26 cellular contexts compared by ENCODE assay signal in genomic region chr12:127147724-127148123, GRCh38.
DNase-seq lines count a peak whose midpoint lies in the region; ATAC-seq and TF ChIP-seq lines count a peak whose summit lies in the region.
"Had no signal": no experiment of that assay in that cellular context is flagged by ENCODE, and none has a peak within 500 bp of the region (broad histone marks: within the 10 kb centered on the region; RNA-seq: fewer than 3 reads in every experiment).

No MANE protein-coding gene starts in this region.

- no peak overlapping the region for H3K23ac ChIP-seq in H9 (ENCODE audit: insufficient read length, low read depth, low read length)

- no peak for TF ChIP-seq CTCF in H9 (conservative IDR thresholded peaks at IDR 0.05)
- no peak for TF ChIP-seq CTCF in WTC11 (IDR thresholded peaks at IDR 0.05)
- TF ChIP-seq CTCF in parathyroid adenoma (IDR thresholded peaks at IDR 0.05), result no peak

- H3K23me2 ChIP-seq in H9 (ENCODE audit: insufficient read length, low read depth, low read length, poor library complexity, severe bottlenecking), result no peaks in the 10 kb centered on the region

- H3K14ac ChIP-seq in H9 (ENCODE audit: insufficient read depth, low read length), result no peak overlapping the region

- no peak overlapping the region for H3K9ac ChIP-seq in H9 (ENCODE audit: extremely low read depth, insufficient read length, low read length)
- no peak overlapping the region for H3K9ac ChIP-seq in parathyroid adenoma

- H3K79me2 ChIP-seq in H9 (ENCODE audit: insufficient read depth, low read length) (no peaks in the 10 kb centered on the region), parathyroid adenoma (no peaks in the 10 kb centered on the region)

- no peak overlapping the region for H4K8ac ChIP-seq in H9 (replicated peaks; ENCODE audit: insufficient read length, low read depth, low read length)

- H3K27ac Mint-ChIP-seq in H9, result peak overlapping the region; percentile 93 to 96 (median 96); a peak in 6 of 7 replicates
- H3K27ac Mint-ChIP-seq in WTC11, result peak overlapping the region; percentile 57
- no peak overlapping the region for H3K27ac Mint-ChIP-seq in activated naive CD8-positive, alpha-beta T cell treated with anti-CD3 and anti-CD28 coated beads, Interleukin-2, amount 50 U/mL, for 24 hours
- H3K27ac Mint-ChIP-seq: CD4-positive, CD25-positive, alpha-beta regulatory T cell; HFFc6; T-cell had no signal

- H2BK20ac ChIP-seq in H9 (ENCODE audit: low read depth, low read length, poor library complexity, severe bottlenecking), result no peak overlapping the region

- H3K27ac ChIP-seq in H9 (ENCODE audit: insufficient read length, low read depth, low read length) (peak overlapping the region; percentile 35), parathyroid adenoma (no peak overlapping the region)
- H3K27ac ChIP-seq: Peyer's patch, SJCRH30 had no signal

- H3K4ac ChIP-seq in H9 (ENCODE audit: low read depth, low read length), result no peak overlapping the region

- H2BK120ac ChIP-seq in H9 (ENCODE audit: low read depth, low read length, poor library complexity, severe bottlenecking), result no peak overlapping the region

- H3K4me1 Mint-ChIP-seq in H9, result peaks cover 54 to 55% of the 10 kb centered on the region in 2 experiments
- H3K4me1 Mint-ChIP-seq in WTC11, result peaks cover 17% of the 10 kb centered on the region
- peaks cover 6% of the 10 kb centered on the region for H3K4me1 Mint-ChIP-seq in activated naive CD8-positive, alpha-beta T cell treated with anti-CD3 and anti-CD28 coated beads, Interleukin-2, amount 50 U/mL, for 24 hours

- no peaks in the 10 kb centered on the region for H3K9me3 ChIP-seq in H9 (ENCODE audit: control insufficient read depth, low read depth, low read length)
- H3K9me3 ChIP-seq in parathyroid adenoma (ENCODE audit: control insufficient read depth, low read length), result no peaks in the 10 kb centered on the region
- H3K9me3 ChIP-seq: Peyer's patch, SJCRH30 had no signal

- H3K4me2 ChIP-seq in H9 (ENCODE audit: insufficient read depth, insufficient read length, low read length) (peak overlapping the region; percentile 33), parathyroid adenoma (ENCODE audit: low read length) (no peak overlapping the region)

- DNase-seq in H9 (no peak), WTC11 (ENCODE audit: low spot score) (no peak), iPS DF 19.7 (ENCODE audit: low read depth, low spot score) (peak; percentile 33), NCI-H187 (lab: John Stamatoyannopoulos, UW) (no peak), NAMALWA (ENCODE audit: low spot score) (no peak)
- DNase-seq in activated naive CD8-positive, alpha-beta T cell treated with anti-CD3 and anti-CD28 coated beads, Interleukin-2, amount 50 U/mL, for 24 hours, result no peak
- DNase-seq: CD4-positive, CD25-positive, alpha-beta regulatory T cell; COR-L47; DMS 273 treated with DMSO at 0.1 percent for 48 hours; DND-41; HFFc6; KBM-7; NCI-H1105; NCI-H146; NCI-H2029 treated with DMSO at 0.1 percent for 48 hours; NCI-H2171; NCI-H345; NCI-H524; NCI-H774; NK-92 treated with Interleukin-12 subunit alpha and Interleukin-12 subunit beta, amount 100 ng/mL, for 24 hours; Peyer's patch; SJCRH30; T-cell had no signal

- H3K27me3 ChIP-seq in H9 (ENCODE audit: insufficient read depth, low read length), result no peaks in the 10 kb centered on the region
- no peaks in the 10 kb centered on the region for H3K27me3 ChIP-seq in parathyroid adenoma (ENCODE audit: control insufficient read depth, insufficient read depth, low read length)
- H3K27me3 ChIP-seq: Peyer's patch, SJCRH30 had no signal

- H3K9me3 Mint-ChIP-seq in H9, result peaks cover 7 to 9% of the 10 kb centered on the region in 2 experiments; a peak in 3 of 5 replicates
- H3K9me3 Mint-ChIP-seq in WTC11, result peaks cover 64% of the 10 kb centered on the region
- no peaks in the 10 kb centered on the region for H3K9me3 Mint-ChIP-seq in activated naive CD8-positive, alpha-beta T cell treated with anti-CD3 and anti-CD28 coated beads, Interleukin-2, amount 50 U/mL, for 24 hours

- H3K18ac ChIP-seq in H9 (ENCODE audit: insufficient read length, low read depth, low read length), result no peak overlapping the region

- POLR2A ChIA-PET in WTC11 (lab: Charles Lee), result no interaction called here

- no peak overlapping the region for H4K91ac ChIP-seq in H9 (ENCODE audit: insufficient read length, low read depth, low read length)

- H2BK15ac ChIP-seq in H9 (ENCODE audit: low read depth, low read length), result no peak overlapping the region

- H3K27me3 Mint-ChIP-seq in H9 (ENCODE audit: low read depth) (no peaks in the 10 kb centered on the region), WTC11 (ENCODE audit: low read depth) (peaks cover 3% of the 10 kb centered on the region; the same call in 1 of the 2 replicates)
- no peaks in the 10 kb centered on the region for H3K27me3 Mint-ChIP-seq in activated naive CD8-positive, alpha-beta T cell treated with anti-CD3 and anti-CD28 coated beads, Interleukin-2, amount 50 U/mL, for 24 hours

- CTCF ChIA-PET in WTC11 (lab: Charles Lee), result no interaction called here

- H3K56ac ChIP-seq in H9 (ENCODE audit: insufficient read length, low read depth, low read length), result no peak overlapping the region

- H3K79me1 ChIP-seq in H9 (ENCODE audit: insufficient read depth, low read depth, low read length, poor library complexity, severe bottlenecking), result no peaks in the 10 kb centered on the region

- H3K36me3 Mint-ChIP-seq in H9 (ENCODE audit: insufficient read depth in 1 of 3, low read depth in 3 of 3) (peaks cover 0 to 3% (median 0%) of the 10 kb centered on the region in 3 experiments; a peak in 4 of 7 replicates), WTC11 (peaks cover 47% of the 10 kb centered on the region)
- H3K36me3 Mint-ChIP-seq in activated naive CD8-positive, alpha-beta T cell treated with anti-CD3 and anti-CD28 coated beads, Interleukin-2, amount 50 U/mL, for 24 hours (ENCODE audit: low read depth), result no peaks in the 10 kb centered on the region
- H3K36me3 Mint-ChIP-seq: CD4-positive, CD25-positive, alpha-beta regulatory T cell; T-cell had no signal

- no peak overlapping the region for H2BK12ac ChIP-seq in H9 (ENCODE audit: insufficient read length, low read depth, low read length)

- WGBS in H9 (ENCODE audit: extremely low coverage, insufficient read length, low lambda C conversion rate), result no CpG with 5 or more reads among the region's 4 CpGs

- H3K4me1 ChIP-seq in H9 (ENCODE audit: insufficient read depth, low read length), result peaks cover 9% of the 10 kb centered on the region; the same call in 1 of the 2 replicates
- no peaks in the 10 kb centered on the region for H3K4me1 ChIP-seq in parathyroid adenoma
- H3K4me1 ChIP-seq: Peyer's patch had no signal

- H3K4me3 Mint-ChIP-seq in H9 (peak overlapping the region in 1 of 2 experiments; percentile 14; a peak in 1 of 5 replicates), WTC11 (no peak overlapping the region)
- H3K4me3 Mint-ChIP-seq in activated naive CD8-positive, alpha-beta T cell treated with anti-CD3 and anti-CD28 coated beads, Interleukin-2, amount 50 U/mL, for 24 hours, result no peak overlapping the region
- H3K4me3 Mint-ChIP-seq: CD4-positive, CD25-positive, alpha-beta regulatory T cell; HFFc6; T-cell had no signal

- H2AFZ ChIP-seq in H9 (ENCODE audit: low read length) (no peak overlapping the region), parathyroid adenoma (peak overlapping the region; percentile 3)

- no peak overlapping the region for H2BK5ac ChIP-seq in H9 (ENCODE audit: insufficient read length, low read length)

- no peak overlapping the region for H4K5ac ChIP-seq in H9 (ENCODE audit: insufficient read length, low read depth, low read length)

- no peak for ATAC-seq in WTC11
- ATAC-seq in activated naive CD8-positive, alpha-beta T cell treated with anti-CD3 and anti-CD28 coated beads, Interleukin-2, amount 50 U/mL, for 24 hours, result no peak
- ATAC-seq: GM12878, HepG2, T-cell had no signal

- no peaks in the 10 kb centered on the region for H3K36me3 ChIP-seq in parathyroid adenoma (ENCODE audit: control insufficient read depth, insufficient read depth, low read length)
- H3K36me3 ChIP-seq: Peyer's patch, SJCRH30 had no signal

- no peak overlapping the region for H2AK5ac ChIP-seq in H9 (ENCODE audit: insufficient read length, low read length)

- H3T11ph ChIP-seq in H9 (ENCODE audit: low read length), result no peak overlapping the region

- no peaks in the 10 kb centered on the region for H4K20me1 ChIP-seq in H9 (ENCODE audit: control insufficient read depth, insufficient read depth, insufficient read length)

- no peak overlapping the region for H3K4me3 ChIP-seq in parathyroid adenoma (ENCODE audit: low read depth, low read length)
- H3K4me3 ChIP-seq: GM12878, Peyer's patch, SJCRH30 had no signal

TF ChIP-seq in WTC11, 78 proteins besides CTCF, POLR2A, EP300 and RAD21 (continues in another document):
- TF ChIP-seq, protein P1, sequence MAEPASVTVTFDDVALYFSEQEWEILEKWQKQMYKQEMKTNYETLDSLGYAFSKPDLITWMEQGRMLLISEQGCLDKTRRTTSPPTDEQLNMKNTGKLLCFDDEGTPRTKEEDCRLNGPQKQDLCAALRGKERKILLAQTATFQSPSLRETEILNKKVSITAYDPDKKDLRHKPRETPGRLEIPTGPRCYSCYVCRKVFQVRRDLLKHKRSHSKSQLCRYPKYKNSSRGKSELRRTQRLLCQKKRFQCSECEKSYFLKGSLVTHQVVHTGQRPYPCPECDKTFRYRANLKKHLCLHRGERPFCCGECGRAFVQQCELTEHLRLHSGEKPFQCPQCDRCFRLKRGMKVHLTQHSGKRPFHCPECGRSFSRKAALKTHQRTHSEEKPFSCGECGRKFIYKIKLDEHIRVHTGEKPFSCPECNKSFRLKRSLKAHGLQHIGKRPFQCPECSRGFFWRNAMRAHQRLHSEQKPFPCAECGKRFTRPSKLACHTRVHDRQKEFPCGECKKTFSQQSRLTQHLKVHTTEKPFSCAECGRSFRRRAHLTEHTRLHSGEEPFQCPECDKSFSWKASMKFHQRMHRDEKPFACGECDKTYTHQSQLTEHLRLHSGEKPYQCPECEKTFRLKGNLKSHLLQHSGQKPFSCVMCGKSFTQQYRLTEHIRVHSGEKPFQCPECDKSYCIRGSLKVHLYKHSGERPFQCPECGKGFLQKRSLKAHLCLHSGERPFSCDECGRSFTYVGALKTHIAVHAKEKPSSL (CRISPR knock-in tag; conservative IDR thresholded peaks at IDR 0.05), result no peak
- no peak for TF ChIP-seq HMGA2 (CRISPR knock-in tag; IDR thresholded peaks at IDR 0.05)
- no peak for TF ChIP-seq GTF2I (CRISPR knock-in tag; conservative IDR thresholded peaks at IDR 0.05)
- TF ChIP-seq MXD4 (CRISPR knock-in tag; IDR thresholded peaks at IDR 0.05; ENCODE audit: borderline replicate concordance), result no peak
- no peak for TF ChIP-seq E2F5 (CRISPR knock-in tag; IDR thresholded peaks at IDR 0.05)
- no peak for TF ChIP-seq ELF4 (CRISPR knock-in tag; IDR thresholded peaks at IDR 0.05; ENCODE audit: low read depth)
- TF ChIP-seq FOXK1 (CRISPR knock-in tag; IDR thresholded peaks at IDR 0.05), result no peak
